25 cellular contexts compared by ENCODE assay signal in genomic region chr19:31560771-31561080, GRCh38.
DNase-seq lines count a peak whose midpoint lies in the region; TF ChIP-seq lines count a peak whose summit lies in the region.
"Had no signal": no experiment of that assay in that cellular context is flagged by ENCODE, and none has a peak within 500 bp of the region (broad histone marks: within the 10 kb centered on the region; RNA-seq: fewer than 3 reads in every experiment).

No MANE protein-coding gene starts in this region.

- intact Hi-C loops in sigmoid colon (cut with DNase I): no loop called here

- peaks cover 14% of the 10 kb centered on the region for H3K4me1 ChIP-seq in SJSA1 (replicated peaks)
- no peaks in the 10 kb centered on the region for H3K4me1 ChIP-seq in endodermal cell (ENCODE audit: control insufficient read depth, insufficient read depth, low read length)
- H3K4me1 ChIP-seq in mesenchymal stem cell (ENCODE audit: control insufficient read depth, insufficient read depth, low read depth, low read length): no peaks in the 10 kb centered on the region
- H3K4me1 ChIP-seq in sigmoid colon: peaks cover 0 to 16% (median 8%) of the 10 kb centered on the region in 4 donors
- H3K4me1 ChIP-seq in GM23248 (ENCODE audit: insufficient read depth): no peaks in the 10 kb centered on the region
- H3K4me1 ChIP-seq: BE2C, BLaER1 had no signal

- no peak overlapping the region for H3K4me2 ChIP-seq in mesenchymal stem cell (ENCODE audit: low read length, poor library complexity, severe bottlenecking)
- H3K4me2 ChIP-seq in GM23248 (ENCODE audit: unreplicated experiment): no peak overlapping the region
- H3K4me2 ChIP-seq: BLaER1 had no signal

- H2AFZ ChIP-seq in mesenchymal stem cell (ENCODE audit: low read depth, low read length): no peak overlapping the region
- no peak overlapping the region for H2AFZ ChIP-seq in GM23248

- WGBS in endodermal cell (ENCODE audit: insufficient coverage in 1 of 2, insufficient read length in 1 of 2), 2 experiments: 94 to 97% methylated on average over 4 to 8 of the region's 8 CpGs
- WGBS in mesenchymal stem cell: 78% methylated on average over 8 of the region's 8 CpGs
- WGBS in sigmoid colon, 2 donors: 61 to 73% methylated on average over 8 of the region's 8 CpGs
- 54 to 62% methylated on average over 8 of the region's 8 CpGs for WGBS in GM23248 (ENCODE audit: low coverage in 1 of 2, low lambda C conversion rate in 2 of 2, missing lambda C conversion rate in 2 of 2), 2 experiments

- TF ChIP-seq EP300 in sigmoid colon (IDR thresholded peaks at IDR 0.05): no peak

- in situ Hi-C loops in GM23248 (cut with MboI): no loop called here

- H2BK120ac ChIP-seq in mesenchymal stem cell (ENCODE audit: low read depth, low read length): no peak overlapping the region

- H3F3A ChIP-seq in GM23248 (ENCODE audit: insufficient read depth): peaks cover 5% of the 10 kb centered on the region; the same call in 1 of the 2 replicates

- H3K18ac ChIP-seq in mesenchymal stem cell (ENCODE audit: low read depth in 1 of 2, low read length in 2 of 2): no peak overlapping the region

- H3K9me3 ChIP-seq in SJSA1 (replicated peaks) (no peaks in the 10 kb centered on the region; the same call in 1 of the 2 replicates), endodermal cell (ENCODE audit: control insufficient read depth, low read length) (peaks cover 14% of the 10 kb centered on the region), mesenchymal stem cell (ENCODE audit: control insufficient read depth, low read length) (peaks cover 11% of the 10 kb centered on the region), sigmoid colon (no peaks in the 10 kb centered on the region), GM23248 (ENCODE audit: low read depth) (no peaks in the 10 kb centered on the region)
- H3K9me3 ChIP-seq: BE2C, BLaER1 had no signal

- no peak for DNase-seq in SJSA1 (ENCODE audit: low read depth in 1 of 2, low spot score in 2 of 2)
- DNase-seq in endodermal cell: peak; percentile 19
- no peak for DNase-seq in mesenchymal stem cell
- DNase-seq in sigmoid colon: peak; percentile 18
- DNase-seq in retina: no peak
- no peak for DNase-seq in hypothalamus (lab: John Stamatoyannopoulos, UW)
- DNase-seq in GM23248: no peak
- no peak for DNase-seq in ecto neural progenitor cell (ENCODE audit: low spot score)
- DNase-seq: 8988T; ACHN; BE2C; CD4-positive, alpha-beta memory T cell; CD4-positive, CD25-positive, alpha-beta regulatory T cell; CD8-positive, alpha-beta memory T cell; COR-L47; DMS 273 treated with DMSO at 0.1 percent for 48 hours; DMS153; DMS53; DMS79; DND-41; EL; GDM1 had no signal

- H4K91ac ChIP-seq in mesenchymal stem cell (ENCODE audit: low read length): peak overlapping the region; percentile 29

- no peak overlapping the region for H2AK5ac ChIP-seq in mesenchymal stem cell (ENCODE audit: low read length, severe bottlenecking)

- no peaks in the 10 kb centered on the region for H4K20me1 ChIP-seq in GM23248 (ENCODE audit: insufficient read depth)
- H4K20me1 ChIP-seq: BLaER1 had no signal

- TF ChIP-seq POLR2A in sigmoid colon (IDR thresholded peaks at IDR 0.05): no peak

- peaks cover 3% of the 10 kb centered on the region for H3K27me3 Mint-ChIP-seq in endodermal cell (ENCODE audit: insufficient read depth)

- no peak overlapping the region for H3K14ac ChIP-seq in mesenchymal stem cell (ENCODE audit: low read length in 2 of 2)

- peak overlapping the region; percentile 19 to 30 for H2BK12ac ChIP-seq in mesenchymal stem cell (ENCODE audit: low read length in 2 of 2)

- no peak overlapping the region for H3K27ac Mint-ChIP-seq in endodermal cell
- H3K27ac Mint-ChIP-seq: CD14-positive monocyte; CD4-positive, alpha-beta memory T cell; CD4-positive, CD25-positive, alpha-beta regulatory T cell; CD8-positive, alpha-beta memory T cell had no signal

- peaks cover 3% of the 10 kb centered on the region for H3K36me3 Mint-ChIP-seq in endodermal cell (ENCODE audit: low read depth)
- H3K36me3 Mint-ChIP-seq: CD14-positive monocyte; CD4-positive, alpha-beta memory T cell; CD4-positive, CD25-positive, alpha-beta regulatory T cell; CD8-positive, alpha-beta memory T cell had no signal

- no peak overlapping the region for H2BK5ac ChIP-seq in mesenchymal stem cell (ENCODE audit: low read depth, low read length, poor library complexity, severe bottlenecking)

- H2BK15ac ChIP-seq in mesenchymal stem cell (ENCODE audit: low read depth, poor library complexity, severe bottlenecking): no peak overlapping the region

- no peaks in the 10 kb centered on the region for H3K9me2 ChIP-seq in GM23248 (ENCODE audit: insufficient read depth)

- H3K4ac ChIP-seq in mesenchymal stem cell (ENCODE audit: low read depth in 1 of 2, low read length in 2 of 2): no peak overlapping the region

- H3K27ac ChIP-seq in SJSA1 (peak overlapping the region; percentile 66), endodermal cell (ENCODE audit: low read depth, low read length) (no peak overlapping the region), mesenchymal stem cell (ENCODE audit: low read length, poor library complexity, severe bottlenecking) (no peak overlapping the region), sigmoid colon (no peak overlapping the region), GM23248 (no peak overlapping the region)
- H3K27ac ChIP-seq: BLaER1 had no signal

- H3K9ac ChIP-seq in endodermal cell (ENCODE audit: extremely low read depth, low read length, poor library complexity, severe bottlenecking): no peak overlapping the region
- H3K9ac ChIP-seq in mesenchymal stem cell (ENCODE audit: low read length): no peak overlapping the region
- H3K9ac ChIP-seq in GM23248: no peak overlapping the region
- H3K9ac ChIP-seq: BLaER1 had no signal

- H4K8ac ChIP-seq in mesenchymal stem cell (ENCODE audit: low read length): no peak overlapping the region

- H3K27me3 ChIP-seq in SJSA1 (replicated peaks): no peaks in the 10 kb centered on the region
- no peaks in the 10 kb centered on the region for H3K27me3 ChIP-seq in endodermal cell (ENCODE audit: control insufficient read depth, insufficient read depth, low read length, poor library complexity, severe bottlenecking)
- H3K27me3 ChIP-seq in mesenchymal stem cell (ENCODE audit: control insufficient read depth in 1 of 2, insufficient read depth in 1 of 2, low read length in 2 of 2): peaks cover 0 to 26% of the 10 kb centered on the region in 2 experiments
- H3K27me3 ChIP-seq in sigmoid colon: no peaks in the 10 kb centered on the region
- H3K27me3 ChIP-seq in GM23248 (replicated peaks; ENCODE audit: insufficient read depth): peaks cover 7% of the 10 kb centered on the region; the same call in 1 of the 2 replicates
- H3K27me3 ChIP-seq: BE2C, BLaER1 had no signal

- no peaks in the 10 kb centered on the region for H3K79me1 ChIP-seq in mesenchymal stem cell (replicated peaks; ENCODE audit: low read length, poor library complexity, severe bottlenecking)

- H3K4me3 ChIP-seq in SJSA1 (no peak overlapping the region), endodermal cell (ENCODE audit: low read length) (no peak overlapping the region), mesenchymal stem cell (ENCODE audit: insufficient read depth in 1 of 2, low read depth in 1 of 2, low read length in 2 of 2) (no peak overlapping the region), sigmoid colon (no peak overlapping the region), GM23248 (no peak overlapping the region)
- H3K4me3 ChIP-seq: BLaER1, GM12878 had no signal

- H3K79me2 ChIP-seq in GM23248 (ENCODE audit: insufficient read depth): no peaks in the 10 kb centered on the region

- TF ChIP-seq CTCF in endodermal cell (conservative IDR thresholded peaks at IDR 0.05) (no peak), sigmoid colon (IDR thresholded peaks at IDR 0.05) (no peak)

- H3K4me3 Mint-ChIP-seq in endodermal cell: no peak overlapping the region
- H3K4me3 Mint-ChIP-seq: CD14-positive monocyte; CD4-positive, alpha-beta memory T cell; CD4-positive, CD25-positive, alpha-beta regulatory T cell; CD8-positive, alpha-beta memory T cell had no signal

- no peak overlapping the region for H3K23ac ChIP-seq in mesenchymal stem cell (ENCODE audit: low read length in 2 of 2)

- peaks cover 17% of the 10 kb centered on the region for H3K9me3 Mint-ChIP-seq in endodermal cell

- no peaks in the 10 kb centered on the region for H3K36me3 ChIP-seq in SJSA1
- H3K36me3 ChIP-seq in endodermal cell (ENCODE audit: control insufficient read depth, insufficient read depth, low read length): no peaks in the 10 kb centered on the region
- H3K36me3 ChIP-seq in mesenchymal stem cell (ENCODE audit: control insufficient read depth in 1 of 2, insufficient read depth in 2 of 2, low read depth in 1 of 2, low read length in 2 of 2): no peaks in the 10 kb centered on the region
- no peaks in the 10 kb centered on the region for H3K36me3 ChIP-seq in sigmoid colon
- no peaks in the 10 kb centered on the region for H3K36me3 ChIP-seq in GM23248 (ENCODE audit: low read depth)
- H3K36me3 ChIP-seq: BE2C, BLaER1 had no signal

- H3K4me1 Mint-ChIP-seq in endodermal cell: peaks cover 7% of the 10 kb centered on the region
- H3K4me1 Mint-ChIP-seq: CD14-positive monocyte; CD4-positive, alpha-beta memory T cell; CD4-positive, CD25-positive, alpha-beta regulatory T cell; CD8-positive, alpha-beta memory T cell had no signal

Comparison
In these comparisons a context has a peak if more than half of its experiments do, and no peak if none do; other contexts are left out.
1. DNase-seq: peak in endodermal cell (single experiment) and sigmoid colon (single experiment); none in SJSA1 (0 of 2), mesenchymal stem cell (single experiment), retina (single experiment), hypothalamus (0 of 51), GM23248 (single experiment) and ecto neural progenitor cell (single experiment).